25 cellular contexts compared by ENCODE assay signal in the genomic region with DNA sequence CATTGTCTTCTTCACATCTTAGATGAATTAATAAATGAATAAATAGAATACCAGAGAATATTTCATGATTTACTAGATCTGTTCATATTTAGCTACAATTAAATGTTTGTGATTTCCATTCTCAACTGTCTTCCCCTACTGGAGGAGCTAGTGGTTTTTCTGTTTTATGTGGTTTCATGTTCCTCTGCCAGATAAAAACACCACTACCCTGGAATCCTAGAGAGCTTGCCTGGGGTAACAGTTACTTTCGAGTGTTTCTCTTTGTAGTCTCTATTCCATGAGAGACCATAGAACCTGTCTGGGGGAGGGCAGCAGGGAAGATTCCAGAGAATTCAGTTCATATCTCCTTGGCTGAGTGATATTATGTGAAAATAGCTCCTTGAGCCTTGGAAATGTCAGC.
"Had no signal": no experiment of that assay in that cellular context is flagged by ENCODE, and none has a peak within 500 bp of the region (broad histone marks: within the 10 kb centered on the region; RNA-seq: fewer than 3 reads in every experiment).

No MANE protein-coding gene starts in this region.

- H3K9ac ChIP-seq: neural progenitor cell had no signal

- H3K4me1 ChIP-seq: left ventricle myocardium inferior, neural progenitor cell, suprapubic skin, tibial artery, uterus had no signal

- H3K27me3 ChIP-seq: neural progenitor cell, neutrophil, suprapubic skin, tibial artery, uterus had no signal

- H3K9me3 ChIP-seq: left ventricle myocardium inferior, neutrophil, suprapubic skin, thoracic aorta, tibial artery, uterus had no signal

- H3K4me3 ChIP-seq: hepatocyte, left ventricle myocardium inferior, lung, neural progenitor cell, skin epidermis, suprapubic skin, thoracic aorta, tibial artery, uterus had no signal

- H3K27ac ChIP-seq: hepatocyte, left ventricle myocardium inferior, neural progenitor cell, neutrophil, skin epidermis, suprapubic skin, thoracic aorta, tibial artery, uterus had no signal

- H3K36me3 ChIP-seq: left ventricle myocardium inferior, neural progenitor cell, neutrophil, suprapubic skin, thoracic aorta, tibial artery, uterus had no signal

- H3K4me2 ChIP-seq: hepatocyte, neural progenitor cell had no signal

- ATAC-seq: natural killer cell; right cardiac atrium; sciatic nerve; stimulated activated effector memory CD8-positive, alpha-beta T cell treated with anti-CD3 and anti-CD28 coated beads, Interleukin-12 subunit alpha, Interleukin-12 subunit beta, amount 100 ng/mL, for 72 hours had no signal

- DNase-seq: islet precursor cell; left ventricle myocardium inferior; mesendoderm; naive B cell; natural killer cell; nephron progenitor cell; occipital lobe; retina; right cardiac atrium; stimulated activated CD4-positive, alpha-beta T cell treated with anti-CD3 and anti-CD28 coated beads, Interleukin-12 subunit alpha, Interleukin-12 subunit beta, amount 100 ng/mL, for 4 hours; stimulated activated CD4-positive, alpha-beta T cell treated with anti-CD3 and anti-CD28 coated beads, Interleukin-15, amount 100 ng/mL, for 24 hours; stimulated activated CD4-positive, alpha-beta T cell treated with anti-CD3 and anti-CD28 coated beads, Interleukin-4, amount 100 ng/mL, for 24 hours; stimulated activated naive CD4-positive, alpha-beta T cell; tibial artery; trophoblast cell; uterus had no signal
